Comparison of ENCODE assay signal across 17 cellular contexts in genomic region chr16:56700631-56701030, GRCh38. TPM values are rescaled to one million over a fixed set of nuclear protein-coding genes. Genes with fewer than 3 reads are reported as not detected.
A peak's percentile ranks its signal among the peaks of the same experiment; 100 is the strongest.
DNase-seq lines count a peak whose midpoint lies in the region; ATAC-seq and TF ChIP-seq lines count a peak whose summit lies in the region.
"Had no signal": no experiment of that assay in that cellular context is flagged by ENCODE, and none has a peak within 500 bp of the region (broad histone marks: within the 10 kb centered on the region; RNA-seq: fewer than 3 reads in every experiment).

No MANE protein-coding gene starts in this region.

- CTCF ChIA-PET in RWPE1 (lab: Yijun Ruan, JAX) = interaction anchor here (0.7 to 2.3 kb wide), 5 partner anchors 10 to 187 kb away, joined by 3 to 13 read pairs (median 3); no protein-coding TSS in a partner anchor

- no peak for TF ChIP-seq EP300 in upper lobe of left lung (IDR thresholded peaks at IDR 0.05)

- DNase-seq in right atrium auricular region (ENCODE audit: low spot score) (peak; percentile 38), Right ventricle myocardium inferior (ENCODE audit: missing footprints) (no peak), RWPE1 (ENCODE audit: low spot score) (no peak), upper lobe of left lung (no peak), Peyer's patch (no peak)
- DNase-seq in stimulated activated CD8-positive, alpha-beta memory T cell treated with anti-CD3 and anti-CD28 coated beads, Interleukin-4, amount 100 ng/mL, for 48 hours = peak; percentile 7
- DNase-seq: 8988T; ACHN; BE2C; Caco-2; Calu3; CD4-positive, alpha-beta T cell; CD8-positive, alpha-beta T cell; DMS79 treated with DMSO at 0.1 percent for 48 hours; GF-D8 had no signal

- no peak overlapping the region for H3K4me3 ChIP-seq in right atrium auricular region
- no peak overlapping the region for H3K4me3 ChIP-seq in upper lobe of left lung
- H3K4me3 ChIP-seq in Peyer's patch = no peak overlapping the region
- H3K4me3 ChIP-seq: BLaER1 had no signal

- intact Hi-C loops in Right ventricle myocardium inferior (cut with DNase I) = no loop called here

- H3K27ac ChIP-seq in right atrium auricular region (no peak overlapping the region), RWPE1 (peak overlapping the region; percentile 75), upper lobe of left lung (no peak overlapping the region), Peyer's patch (no peak overlapping the region)
- H3K27ac ChIP-seq: BLaER1, C4-2B had no signal

- TF ChIP-seq CTCF in right atrium auricular region (IDR thresholded peaks at IDR 0.05) (no peak), RWPE1 (conservative IDR thresholded peaks at IDR 0.05; ENCODE audit: low read depth) (no peak), upper lobe of left lung (IDR thresholded peaks at IDR 0.05) (no peak), Peyer's patch (IDR thresholded peaks at IDR 0.05) (no peak)

- no peaks in the 10 kb centered on the region for H3K36me3 ChIP-seq in right atrium auricular region
- no peaks in the 10 kb centered on the region for H3K36me3 ChIP-seq in upper lobe of left lung
- no peaks in the 10 kb centered on the region for H3K36me3 ChIP-seq in Peyer's patch
- H3K36me3 ChIP-seq: BE2C, BLaER1 had no signal

- POLR2A ChIA-PET in RWPE1 (lab: Yijun Ruan, JAX; ENCODE audit: low non-redundant PET) = interaction anchor here (2.5 kb wide), 1 partner anchor 17 kb away, joined by 9 read pairs; no protein-coding TSS in a partner anchor

- no peaks in the 10 kb centered on the region for H3K9me3 ChIP-seq in right atrium auricular region
- H3K9me3 ChIP-seq in upper lobe of left lung = no peaks in the 10 kb centered on the region
- no peaks in the 10 kb centered on the region for H3K9me3 ChIP-seq in Peyer's patch
- H3K9me3 ChIP-seq: BE2C had no signal

- no peak for TF ChIP-seq POLR2A in upper lobe of left lung (IDR thresholded peaks at IDR 0.05)
- TF ChIP-seq POLR2A in Peyer's patch (IDR thresholded peaks at IDR 0.05) = no peak

- 95 to 100% methylated on average over 1 of the region's 1 CpG for WGBS in upper lobe of left lung, 2 donors

- H3K4me1 ChIP-seq in right atrium auricular region (peaks cover 0 to 3% of the 10 kb centered on the region in 2 donors), upper lobe of left lung (peaks cover 3 to 9% (median 6%) of the 10 kb centered on the region in 4 donors), Peyer's patch (no peaks in the 10 kb centered on the region)
- H3K4me1 ChIP-seq: BE2C, Caco-2 had no signal

- ATAC-seq in Right ventricle myocardium inferior = no peak
- no peak for ATAC-seq in upper lobe of left lung (ENCODE audit: low FRiP score in 2 of 2)
- ATAC-seq: CD8-positive, alpha-beta T cell had no signal

- H3K27me3 ChIP-seq in right atrium auricular region (no peaks in the 10 kb centered on the region), upper lobe of left lung (no peaks in the 10 kb centered on the region), Peyer's patch (no peaks in the 10 kb centered on the region)
- H3K27me3 ChIP-seq: BE2C, BLaER1 had no signal

RNA-seq across cellular contexts. Expression of gene MT1X, which starts 18.4 kb away (rescaled TPM):
- total RNA-seq in right atrium auricular region (100 to 1,000 TPM; 193 to 287 TPM), Right ventricle myocardium inferior (108 TPM), upper lobe of left lung (100 to 1,000 TPM in 4 of 6 donors, 10 to 100 TPM in 2; 77.5 to 552 (median 151) TPM), Peyer's patch (1,000 to 10,000 TPM in 1 of 4 donors, 100 to 1,000 TPM in 3; 121 to 1,155 (median 305) TPM)

RNA-seq across cellular contexts. Expression of gene NUP93, which starts 29.3 kb away (rescaled TPM):
- 10 to 100 TPM; 18.1 to 19.8 TPM for total RNA-seq in right atrium auricular region
- total RNA-seq in Right ventricle myocardium inferior = 25.7 TPM
- 10 to 100 TPM; 30.9 to 57.3 (median 45.3) TPM for total RNA-seq in upper lobe of left lung
- total RNA-seq in Peyer's patch = 100 to 1,000 TPM in 1 of 4 donors, 10 to 100 TPM in 3; 27.3 to 195 (median 31.4) TPM

RNA-seq across cellular contexts. Expression of gene MT1H, which starts 31.0 kb away (rescaled TPM):
- not detected for total RNA-seq in right atrium auricular region
- total RNA-seq in Right ventricle myocardium inferior = not detected
- total RNA-seq in upper lobe of left lung = 1 to 10 TPM in 2 of 6 donors, not detected in 4; 2.9 to 9.3 TPM
- 1,000 to 10,000 TPM in 1 of 4 donors, 10 to 100 TPM in 1, 1 to 10 TPM in 1, not detected in 1; 5.8 to 2,098 (median 30.1) TPM for total RNA-seq in Peyer's patch
- total RNA-seq: Caco-2; Calu3; CD4-positive, alpha-beta T cell; CD8-positive, alpha-beta T cell had no signal

RNA-seq across cellular contexts. Expression of gene MT1G, which starts 32.8 kb away (rescaled TPM):
- total RNA-seq in right atrium auricular region (1 to 10 TPM in 1 of 2 donors, not detected in 1; 7.2 TPM), Right ventricle myocardium inferior (not detected), upper lobe of left lung (10 to 100 TPM in 4 of 6 donors, 1 to 10 TPM in 1, not detected in 1; 4.5 to 93.0 (median 14.0) TPM), Peyer's patch (1,000 to 10,000 TPM in 1 of 4 donors, 100 to 1,000 TPM in 2, 10 to 100 TPM in 1; 17.8 to 5,605 (median 130) TPM)
- total RNA-seq: Caco-2; Calu3; CD4-positive, alpha-beta T cell; CD8-positive, alpha-beta T cell had no signal

RNA-seq across cellular contexts. Expression of gene MT1F, which starts 42.9 kb away (rescaled TPM):
- total RNA-seq in right atrium auricular region (1 to 10 TPM; 3.2 to 6.1 TPM), Right ventricle myocardium inferior (2.2 TPM), upper lobe of left lung (10 to 100 TPM in 2 of 6 donors, 1 to 10 TPM in 4; 4.7 to 21.0 (median 8.6) TPM), Peyer's patch (100 to 1,000 TPM in 1 of 4 donors, 10 to 100 TPM in 2, 1 to 10 TPM in 1; 8.0 to 310 (median 44.1) TPM)

Comparison
In these comparisons a context has a peak if more than half of its experiments do, and no peak if none do; other contexts are left out.
1. DNase-seq: peak in right atrium auricular region (single experiment) and stimulated activated CD8-positive, alpha-beta memory T cell treated with anti-CD3 and anti-CD28 coated beads, Interleukin-4, amount 100 ng/mL, for 48 hours (single experiment); none in Right ventricle myocardium inferior (single experiment), RWPE1 (single experiment), upper lobe of left lung (0 of 2) and Peyer's patch (0 of 3).